Comparison of ENCODE assay signal across 1 cellular context in genomic region chr20:45337367-45338120, GRCh38.
TF ChIP-seq lines count a peak whose summit lies in the region.

No MANE protein-coding gene starts in this region.

TF ChIP-seq in WTC11, 78 proteins besides CTCF, POLR2A, EP300 and RAD21 (continued from another document):
- TF ChIP-seq ZBTB43 (CRISPR knock-in tag; IDR thresholded peaks at IDR 0.05) (no peak), ZNF396 (CRISPR knock-in tag; IDR thresholded peaks at IDR 0.05; ENCODE audit: borderline replicate concordance) (no peak), PRRX2 (CRISPR knock-in tag; IDR thresholded peaks at IDR 0.05) (no peak), GABPB1 (CRISPR knock-in tag; IDR thresholded peaks at IDR 0.05) (no peak), ETV6 (CRISPR knock-in tag; IDR thresholded peaks at IDR 0.05) (no peak), SP1 (CRISPR knock-in tag; conservative IDR thresholded peaks at IDR 0.05) (no peak), GTF2I (CRISPR knock-in tag; conservative IDR thresholded peaks at IDR 0.05) (no peak)
